ENCODE assay signal across 28 cellular contexts in genomic region chr13:98222816-98223215, GRCh38. TPM values are rescaled to one million over a fixed set of nuclear protein-coding genes. Genes with fewer than 3 reads are reported as not detected.
"Had no signal": no experiment of that assay in that cellular context is flagged by ENCODE, and none has a peak within 500 bp of the region (broad histone marks: within the 10 kb centered on the region; RNA-seq: fewer than 3 reads in every experiment).

No MANE protein-coding gene starts in this region.

- H3K27me3 ChIP-seq: ascending aorta, esophagus squamous epithelium, gastrocnemius medialis, heart left ventricle, tibial artery had no signal

- H3K9me3 Mint-ChIP-seq: activated naive CD4-positive, alpha-beta T cell treated with anti-CD3 and anti-CD28 coated beads, Interleukin-2, amount 50 U/mL, for 24 hours; activated T-helper 1 cell treated with anti-CD3 and anti-CD28 coated beads, Interleukin-12 subunit alpha, Interleukin-12 subunit beta, Interleukin-2, Interleukin-4 antibody, amounts not matched to agents 30 ng/mL and 10 ng/mL and 1 ng/mL, durations not matched to agents 14 hours and 24 hours and 36 hours; effector memory CD8-positive, alpha-beta T cell; natural killer cell had no signal

- H3K9me3 ChIP-seq: ascending aorta, esophagus squamous epithelium, gastrocnemius medialis, heart left ventricle, lower lobe of right lung, tibial artery had no signal

- ATAC-seq: activated CD4-positive, CD25-positive, alpha-beta regulatory T cell treated with anti-CD3 and anti-CD28 coated beads, Interleukin-2, amount 50 U/mL, for 24 hours; activated CD8-positive, alpha-beta T cell treated with anti-CD3 and anti-CD28 coated beads, Interleukin-2, amount 10 ng/mL, durations not matched to agents 7 days and 5 days; effector memory CD8-positive, alpha-beta T cell; gastrocnemius medialis; heart left ventricle; lower lobe of right lung; natural killer cell; stimulated activated naive CD8-positive, alpha-beta T cell treated with anti-CD3 and anti-CD28 coated beads, Interleukin-15, Interleukin-2, amounts not matched to agents 100 U/mL and 50 U/mL, for 24 hours had no signal

- DNase-seq: activated CD4-positive, alpha-beta T cell treated with anti-CD3 and anti-CD28 coated beads, Interleukin-2, amount 50 U/mL, for 1 hour; activated CD8-positive, alpha-beta T cell treated with anti-CD3 and anti-CD28 coated beads, Interleukin-2, amount 10 ng/mL, durations not matched to agents 7 days and 5 days; activated gamma-delta T cell; central memory CD4-positive, alpha-beta T cell; dorsolateral prefrontal cortex; effector memory CD8-positive, alpha-beta T cell; esophagus squamous epithelium; gastrocnemius medialis; heart left ventricle; lower lobe of right lung; natural killer cell; right cardiac atrium; stimulated activated CD4-positive, alpha-beta T cell treated with anti-CD3 and anti-CD28 coated beads, Interleukin-12 subunit alpha, Interleukin-12 subunit beta, amount 100 ng/mL, for 4 hours; stimulated activated CD4-positive, alpha-beta T cell treated with anti-CD3 and anti-CD28 coated beads, Interleukin-4, amount 100 ng/mL, for 4 hours; stimulated activated naive CD8-positive, alpha-beta T cell treated with anti-CD3 and anti-CD28 coated beads, Interleukin-15, Interleukin-2, amounts not matched to agents 100 U/mL and 50 U/mL, for 24 hours; substantia nigra; T-helper 9 cell; tibial artery had no signal

- H3K4me3 ChIP-seq: ascending aorta, dorsolateral prefrontal cortex, esophagus squamous epithelium, gastrocnemius medialis, heart left ventricle, lower lobe of right lung, tibial artery had no signal

- H3K36me3 ChIP-seq: ascending aorta, esophagus squamous epithelium, gastrocnemius medialis, heart left ventricle, lower lobe of right lung, tibial artery had no signal

- H3K4me1 Mint-ChIP-seq: activated naive CD4-positive, alpha-beta T cell treated with anti-CD3 and anti-CD28 coated beads, Interleukin-2, amount 50 U/mL, for 24 hours; natural killer cell had no signal

- H3K36me3 Mint-ChIP-seq: activated naive CD4-positive, alpha-beta T cell treated with anti-CD3 and anti-CD28 coated beads, Interleukin-2, amount 50 U/mL, for 24 hours; natural killer cell had no signal

- H3K4me3 Mint-ChIP-seq: activated CD8-positive, alpha-beta T cell treated with anti-CD3 and anti-CD28 coated beads, Interleukin-2, amount 10 ng/mL, durations not matched to agents 7 days and 5 days; activated naive CD4-positive, alpha-beta T cell treated with anti-CD3 and anti-CD28 coated beads, Interleukin-2, amount 50 U/mL, for 24 hours; activated T-helper 1 cell treated with anti-CD3 and anti-CD28 coated beads, Interleukin-12 subunit alpha, Interleukin-12 subunit beta, Interleukin-2, Interleukin-4 antibody, amounts not matched to agents 30 ng/mL and 10 ng/mL and 1 ng/mL, durations not matched to agents 14 hours and 24 hours and 36 hours; effector memory CD8-positive, alpha-beta T cell; natural killer cell had no signal

- H3K4me1 ChIP-seq: gastrocnemius medialis had no signal

- H3K27ac Mint-ChIP-seq: activated CD8-positive, alpha-beta T cell treated with anti-CD3 and anti-CD28 coated beads, Interleukin-2, amount 10 ng/mL, durations not matched to agents 7 days and 5 days; activated naive CD4-positive, alpha-beta T cell treated with anti-CD3 and anti-CD28 coated beads, Interleukin-2, amount 50 U/mL, for 24 hours; activated T-helper 1 cell treated with anti-CD3 and anti-CD28 coated beads, Interleukin-12 subunit alpha, Interleukin-12 subunit beta, Interleukin-2, Interleukin-4 antibody, amounts not matched to agents 30 ng/mL and 10 ng/mL and 1 ng/mL, durations not matched to agents 14 hours and 24 hours and 36 hours; effector memory CD8-positive, alpha-beta T cell; natural killer cell had no signal

- H3K27ac ChIP-seq: ascending aorta, esophagus squamous epithelium, gastrocnemius medialis, heart left ventricle, lower lobe of right lung, tibial artery had no signal

RNA-seq across cellular contexts. Expression of gene RNF113B, which starts 45.7 kb away (rescaled TPM):
- total RNA-seq: activated CD8-positive, alpha-beta T cell treated with anti-CD3 and anti-CD28 coated beads, Interleukin-2, amount 10 ng/mL, durations not matched to agents 7 days and 5 days; activated T-helper 1 cell treated with anti-CD3 and anti-CD28 coated beads, Interleukin-12 subunit alpha, Interleukin-12 subunit beta, Interleukin-2, Interleukin-4 antibody, amounts not matched to agents 30 ng/mL and 10 ng/mL and 1 ng/mL, durations not matched to agents 14 hours and 24 hours and 36 hours; ascending aorta; dorsolateral prefrontal cortex; esophagus squamous epithelium; gastrocnemius medialis; heart left ventricle; lower lobe of right lung; natural killer cell; osteocyte; pulmonary artery endothelial cell; right cardiac atrium; skeletal muscle tissue; T-helper 1 cell treated with Interleukin-12 subunit alpha and Interleukin-12 subunit beta and Interleukin-4 antibody, amounts not matched to agents 30 ng/mL and 1 ng/mL, for 36 hours had no signal
- polyA plus RNA-seq: adipose tissue, heart left ventricle, keratinocyte, right cardiac atrium had no signal
